1 cellular context compared by ENCODE assay signal in the genomic region with DNA sequence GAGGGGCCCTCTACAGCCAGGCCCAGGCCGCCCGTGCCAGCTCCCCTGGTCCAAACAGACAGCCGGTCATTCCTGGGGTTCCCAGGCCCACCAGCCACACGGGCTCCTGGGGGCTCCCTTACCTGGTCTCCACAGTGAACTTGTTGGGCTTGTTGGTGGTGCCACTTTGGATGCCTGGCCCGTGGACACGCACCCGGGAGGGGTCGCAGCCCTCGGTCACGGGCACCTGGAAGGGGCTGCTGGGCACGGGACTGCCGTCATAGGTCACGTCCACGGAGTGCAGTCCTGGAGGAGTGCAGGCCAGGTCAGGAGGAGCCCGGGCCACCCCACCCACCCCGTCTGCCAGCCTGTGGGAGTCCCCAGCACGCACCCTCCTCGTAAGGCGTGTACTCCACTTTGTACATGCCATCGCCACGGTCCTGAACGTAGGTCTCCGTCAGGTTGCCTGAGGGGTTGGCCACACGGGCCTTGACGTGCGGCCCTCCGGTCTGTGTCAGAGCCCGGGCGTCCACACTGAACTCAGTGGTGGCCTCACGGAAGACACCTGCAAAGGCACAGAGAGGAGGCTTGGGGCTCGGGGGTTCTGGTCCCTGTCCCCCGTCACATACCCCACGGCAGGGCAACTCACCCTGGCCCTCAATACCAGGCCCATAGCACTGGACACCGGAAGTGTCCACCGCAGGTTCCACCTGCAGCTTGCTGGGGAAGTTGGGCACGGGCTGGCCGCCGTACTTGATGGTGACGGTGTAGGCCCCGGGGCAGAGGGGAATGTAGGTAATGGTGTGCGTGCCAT.
TF ChIP-seq lines count a peak whose summit lies in the region.

No MANE protein-coding gene starts in this region.

TF ChIP-seq in IMR-90, 13 proteins besides CTCF, POLR2A, EP300 and RAD21:
- TF ChIP-seq SMC3 (IDR thresholded peaks at IDR 0.05; ENCODE audit: low read depth, low read length) (no peak), MAZ (IDR thresholded peaks at IDR 0.05; ENCODE audit: borderline replicate concordance, low read depth, low read length) (no peak), RCOR1 (IDR thresholded peaks at IDR 0.05; ENCODE audit: insufficient replicate concordance, low read length) (no peak), RFX5 (IDR thresholded peaks at IDR 0.05; ENCODE audit: low read depth, low read length) (no peak), NFE2L2 (IDR thresholded peaks at IDR 0.05; ENCODE audit: low read depth, low read length) (no peak), MAFK (IDR thresholded peaks at IDR 0.05; ENCODE audit: low read depth, low read length) (no peak)
- TF ChIP-seq, protein P1, sequence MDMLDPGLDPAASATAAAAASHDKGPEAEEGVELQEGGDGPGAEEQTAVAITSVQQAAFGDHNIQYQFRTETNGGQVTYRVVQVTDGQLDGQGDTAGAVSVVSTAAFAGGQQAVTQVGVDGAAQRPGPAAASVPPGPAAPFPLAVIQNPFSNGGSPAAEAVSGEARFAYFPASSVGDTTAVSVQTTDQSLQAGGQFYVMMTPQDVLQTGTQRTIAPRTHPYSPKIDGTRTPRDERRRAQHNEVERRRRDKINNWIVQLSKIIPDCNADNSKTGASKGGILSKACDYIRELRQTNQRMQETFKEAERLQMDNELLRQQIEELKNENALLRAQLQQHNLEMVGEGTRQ (IDR thresholded peaks at IDR 0.05; ENCODE audit: low read depth, low read length) = no peak
- TF ChIP-seq, protein P2, sequence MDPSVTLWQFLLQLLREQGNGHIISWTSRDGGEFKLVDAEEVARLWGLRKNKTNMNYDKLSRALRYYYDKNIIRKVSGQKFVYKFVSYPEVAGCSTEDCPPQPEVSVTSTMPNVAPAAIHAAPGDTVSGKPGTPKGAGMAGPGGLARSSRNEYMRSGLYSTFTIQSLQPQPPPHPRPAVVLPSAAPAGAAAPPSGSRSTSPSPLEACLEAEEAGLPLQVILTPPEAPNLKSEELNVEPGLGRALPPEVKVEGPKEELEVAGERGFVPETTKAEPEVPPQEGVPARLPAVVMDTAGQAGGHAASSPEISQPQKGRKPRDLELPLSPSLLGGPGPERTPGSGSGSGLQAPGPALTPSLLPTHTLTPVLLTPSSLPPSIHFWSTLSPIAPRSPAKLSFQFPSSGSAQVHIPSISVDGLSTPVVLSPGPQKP (IDR thresholded peaks at IDR 0.05; ENCODE audit: borderline replicate concordance, low read depth, low read length) = no peak
